8 cellular contexts compared by ENCODE assay signal in genomic region chr10:89278034-89278535, GRCh38. TPM values are rescaled to one million over a fixed set of nuclear protein-coding genes. Genes with fewer than 3 reads are reported as not detected.
DNase-seq lines count a peak whose midpoint lies in the region; ATAC-seq, FAIRE-seq and TF ChIP-seq lines count a peak whose summit lies in the region.

No MANE protein-coding gene starts in this region.

- no peaks in the 10 kb centered on the region for H3K79me2 ChIP-seq in HCT116 (ENCODE audit: insufficient read depth, low read length)

- CTCF ChIA-PET in HCT116 (lab: Charles Lee): no interaction called here

- no peaks in the 10 kb centered on the region for H3K9me2 ChIP-seq in HCT116 (ENCODE audit: insufficient read depth)

- in situ Hi-C loops in brain microvascular endothelial cell (cut with HindIII; ENCODE audit: low pct_ligation_motif_present, low sequenced_read_pairs): no loop called here

- H3K9me3 ChIP-seq in HCT116 (ENCODE audit: control insufficient read depth in 1 of 2, insufficient read depth in 1 of 2, low read depth in 1 of 2, low read length in 2 of 2): no peaks in the 10 kb centered on the region
- no peaks in the 10 kb centered on the region for H3K9me3 ChIP-seq in kidney (ENCODE audit: control insufficient read depth in 1 of 2, low read length in 2 of 2)
- H3K9me3 ChIP-seq in subcutaneous abdominal adipose tissue (ENCODE audit: control insufficient read depth in 5 of 5, low read length in 5 of 5): no peaks in the 10 kb centered on the region

- no peak for TF ChIP-seq CTCF in HCT116 (IDR thresholded peaks at IDR 0.05 in 2 of 3, conservative IDR thresholded peaks at IDR 0.05 in 1 of 3; ENCODE audit: borderline replicate concordance in 1 of 3, insufficient read depth in 1 of 3, low read depth in 2 of 3, low read length in 2 of 3)
- no peak for TF ChIP-seq CTCF in brain microvascular endothelial cell (IDR thresholded peaks at IDR 0.05; ENCODE audit: low read depth, low read length, missing control alignments)
- no peak for TF ChIP-seq CTCF in kidney (IDR thresholded peaks at IDR 0.05; ENCODE audit: borderline replicate concordance, extremely low read depth, insufficient read depth)

- H3K27ac ChIP-seq in HCT116 (ENCODE audit: low read depth, low read length): peak overlapping the region; percentile 68
- H3K27ac ChIP-seq in brain microvascular endothelial cell: peak overlapping the region; percentile 94
- peak overlapping the region; percentile 85 to 91 for H3K27ac ChIP-seq in kidney (ENCODE audit: low read depth in 2 of 2, low read length in 2 of 2)
- peak overlapping the region; percentile 71 for H3K27ac ChIP-seq in subcutaneous abdominal adipose tissue (ENCODE audit: low read depth, low read length)

- intact Hi-C loops in HCT116 (cut with micrococcal nuclease) (no loop called here), kidney (cut with DNase I) (no loop called here)

- RAD21 ChIA-PET in HCT116 (lab: Charles Lee; ENCODE audit: low non-redundant PET in 1 of 2, low total read pairs in 2 of 2, uncharacterized antibody in 2 of 2, unreplicated experiment in 2 of 2): no interaction called here

- H4K20me1 ChIP-seq in HCT116 (ENCODE audit: insufficient read depth): no peaks in the 10 kb centered on the region

- DNase-seq in HCT116 (ENCODE audit: low read depth, low spot score): peak; percentile 67
- peak; percentile 96 for DNase-seq in brain microvascular endothelial cell
- no peak for DNase-seq in kidney
- DNase-seq in retina: no peak
- no peak for DNase-seq in Ammon's horn (ENCODE audit: low spot score)

- POLR2A ChIA-PET in HCT116 (lab: Charles Lee): no interaction called here

- H3K4me2 ChIP-seq in HCT116 (ENCODE audit: low read length): peak overlapping the region; percentile 70

- H3K4me1 ChIP-seq in HCT116 (ENCODE audit: control insufficient read depth in 1 of 2, insufficient read depth in 2 of 2, low read length in 2 of 2): peaks cover 39 to 48% of the 10 kb centered on the region in 2 experiments
- H3K4me1 ChIP-seq in kidney (ENCODE audit: control insufficient read depth in 1 of 2, insufficient read depth in 1 of 2, low read depth in 1 of 2, low read length in 2 of 2): peaks cover 11 to 13% of the 10 kb centered on the region in 2 donors
- peaks cover 7 to 34% (median 29%) of the 10 kb centered on the region in 5 donors for H3K4me1 ChIP-seq in subcutaneous abdominal adipose tissue (ENCODE audit: control insufficient read depth in 5 of 5, insufficient read depth in 5 of 5, low read length in 5 of 5)

- FAIRE-seq in kidney (lab: Jason Lieb, UNC): peak; percentile 91

- ATAC-seq in HCT116: peak; percentile 89
- ATAC-seq in HG03139 (IDR thresholded peaks at IDR 0.05; ENCODE audit: unreplicated experiment): no peak
- no peak for ATAC-seq in GM21723 (IDR thresholded peaks at IDR 0.05; ENCODE audit: unreplicated experiment)

- no peaks in the 10 kb centered on the region for H3K27me3 ChIP-seq in HCT116 (ENCODE audit: insufficient read depth, low read length)
- H3K27me3 ChIP-seq in brain microvascular endothelial cell (replicated peaks): no peaks in the 10 kb centered on the region
- no peaks in the 10 kb centered on the region for H3K27me3 ChIP-seq in subcutaneous abdominal adipose tissue (ENCODE audit: control insufficient read depth in 5 of 5, insufficient read depth in 4 of 5, low read length in 5 of 5)

- no peak for TF ChIP-seq POLR2A in HCT116 (IDR thresholded peaks at IDR 0.05; ENCODE audit: borderline replicate concordance, extremely low read depth, insufficient read depth, insufficient read length)

- no TSS peak for BruUV-seq in HCT116 (replicated peaks; lab: Mats Ljungman, UMichigan)

- peak overlapping the region; percentile 87 for H2AFZ ChIP-seq in HCT116 (ENCODE audit: low read depth, low read length, poor library complexity, severe bottlenecking)

- H3K36me3 ChIP-seq in HCT116 (ENCODE audit: control insufficient read depth in 1 of 2, insufficient read depth in 2 of 2, low read length in 2 of 2) (no peaks in the 10 kb centered on the region), brain microvascular endothelial cell (replicated peaks) (no peaks in the 10 kb centered on the region), kidney (ENCODE audit: control insufficient read depth in 1 of 2, insufficient read depth in 2 of 2, low read length in 2 of 2) (no peaks in the 10 kb centered on the region), subcutaneous abdominal adipose tissue (ENCODE audit: control insufficient read depth in 5 of 5, insufficient read depth in 5 of 5, low read length in 5 of 5) (no peaks in the 10 kb centered on the region)

- H3K9ac ChIP-seq in HCT116 (ENCODE audit: low read length): peak overlapping the region; percentile 30
- peak overlapping the region; percentile 30 to 48 for H3K9ac ChIP-seq in kidney (ENCODE audit: low read length in 2 of 2)
- H3K9ac ChIP-seq in subcutaneous abdominal adipose tissue (ENCODE audit: low read length in 5 of 5): peak overlapping the region in 4 of 5 donors; percentile 15 to 70 (median 26)

- H3K4me3 ChIP-seq in HCT116 (replicated peaks in 1 of 2; ENCODE audit: low read depth in 1 of 2, low read length in 2 of 2) (peak overlapping the region in 1 of 2 experiments; percentile 35; a peak in 3 of 4 replicates), brain microvascular endothelial cell (ENCODE audit: low read depth, low read length) (no peak overlapping the region), kidney (ENCODE audit: low read length in 2 of 2) (no peak overlapping the region), subcutaneous abdominal adipose tissue (ENCODE audit: low read depth in 1 of 5, low read length in 5 of 5) (no peak overlapping the region)

- TF ChIP-seq RAD21 in HCT116 (IDR thresholded peaks at IDR 0.05; ENCODE audit: low read depth): peak; percentile 7; the same call in 1 of the 2 replicates

TF ChIP-seq in HCT116, 20 proteins besides CTCF, POLR2A, EP300 and RAD21 (continues in another document):
- TF ChIP-seq ELF1 (IDR thresholded peaks at IDR 0.05; ENCODE audit: borderline replicate concordance, low read depth) (no peak), REST (IDR thresholded peaks at IDR 0.05; ENCODE audit: low read depth) (no peak), SP1 (IDR thresholded peaks at IDR 0.05; ENCODE audit: low read depth) (peak; percentile 78), POLR2AphosphoS5 (IDR thresholded peaks at IDR 0.05; ENCODE audit: low read depth, low read length) (peak; percentile 57), YY1 (IDR thresholded peaks at IDR 0.05; ENCODE audit: extremely low read depth, insufficient replicate concordance, low read depth, low read length) (no peak), ZNF274 (IDR thresholded peaks at IDR 0.05; ENCODE audit: low read depth, low read length) (no peak), EGR1 (IDR thresholded peaks at IDR 0.05; ENCODE audit: low read depth) (0 out of 2 replicates have a peak, but pooled peaks have one; percentile 20), EZH2 (IDR thresholded peaks at IDR 0.05) (no peak), ZBTB33 (IDR thresholded peaks at IDR 0.05; ENCODE audit: extremely low read depth, insufficient replicate concordance, low read length) (no peak), SIN3A (IDR thresholded peaks at IDR 0.05; ENCODE audit: low read depth) (peak; percentile 57; the same call in 1 of the 2 replicates), SRF (IDR thresholded peaks at IDR 0.05; ENCODE audit: low read depth) (no peak)

RNA-seq across cellular contexts. Expression of gene IFIT2, which starts 23.8 kb away (rescaled TPM):
- 1.0 TPM for total RNA-seq in HCT116 (2021; ENCODE audit: unreplicated experiment)
- 0.61 and 0.66 TPM in 2 replicates for polyA plus RNA-seq in HCT116 (2012)
- total RNA-seq in kidney: 12.2 TPM
- 6.9 TPM for polyA plus RNA-seq in kidney (ENCODE audit: insufficient read depth, low read depth, low replicate concordance)

RNA-seq across cellular contexts. Expression of gene LIPA, which starts 26.5 kb away (rescaled TPM):
- total RNA-seq in HCT116 (2021; ENCODE audit: unreplicated experiment) (27.1 TPM), kidney (84.5 TPM)
- polyA plus RNA-seq in HCT116 (2012): 14.7 and 19.1 TPM in 2 replicates
- 43.8 TPM for polyA plus RNA-seq in kidney (ENCODE audit: insufficient read depth, low read depth, low replicate concordance)

RNA-seq across cellular contexts. Expression of gene IFIT3, which starts 49.7 kb away (rescaled TPM):
- total RNA-seq in HCT116 (2021; ENCODE audit: unreplicated experiment) (1.1 TPM), kidney (20.1 TPM)
- 0.77 and 1.1 TPM in 2 replicates for polyA plus RNA-seq in HCT116 (2012)
- 14.7 TPM for polyA plus RNA-seq in kidney (ENCODE audit: insufficient read depth, low read depth, low replicate concordance)

Comparison
In these comparisons a context has a peak if more than half of its experiments do, and no peak if none do; other contexts are left out.
1. DNase-seq: peak in HCT116 (single experiment) and brain microvascular endothelial cell (single experiment); none in kidney (single experiment), retina (single experiment) and Ammon's horn (single experiment).
2. RNA of gene IFIT3, which starts 49.7 kb away (total RNA-seq): 20.1 TPM in kidney (single experiment); 1.1 TPM in HCT116 (single experiment); every median in the first group is over 10 times any median in the second.
3. Peak in every context shown above with its lines, with median percentiles within 50 percentile points of each other: H3K27ac ChIP-seq and H3K9ac ChIP-seq.